11 cellular contexts compared by ENCODE assay signal in genomic region chr15:74651251-74651741, GRCh38. TPM values are rescaled to one million over a fixed set of nuclear protein-coding genes. Genes with fewer than 3 reads are reported as not detected.
DNase-seq lines count a peak whose midpoint lies in the region; ATAC-seq and TF ChIP-seq lines count a peak whose summit lies in the region.
"Had no signal": no experiment of that assay in that cellular context is flagged by ENCODE, and none has a peak within 500 bp of the region (broad histone marks: within the 10 kb centered on the region; RNA-seq: fewer than 3 reads in every experiment).

No MANE protein-coding gene starts in this region.

- H3K79me1 ChIP-seq in neuronal stem cell (ENCODE audit: low read depth, low read length): peaks cover 2% of the 10 kb centered on the region

- H3K4me1 Mint-ChIP-seq in GM23338: no peaks in the 10 kb centered on the region

- in situ Hi-C loops in brain microvascular endothelial cell (cut with HindIII; ENCODE audit: low pct_ligation_motif_present, low sequenced_read_pairs): no loop called here

- H3K14ac ChIP-seq in neuronal stem cell (ENCODE audit: low read length): no peak overlapping the region

- intact Hi-C loops in tibial artery (cut with DNase I; ENCODE audit: low total_unique reads): no loop called here

- H3K9me2 ChIP-seq in GM23338 (ENCODE audit: insufficient read depth): no peaks in the 10 kb centered on the region

- H3K79me2 ChIP-seq in GM23338 (replicated peaks; ENCODE audit: insufficient read depth): peaks cover 24% of the 10 kb centered on the region
- H3K79me2 ChIP-seq in parathyroid adenoma: peaks cover 3% of the 10 kb centered on the region

- no peak overlapping the region for H3K9ac ChIP-seq in parathyroid adenoma
- H3K9ac ChIP-seq in neuronal stem cell (ENCODE audit: low read depth, low read length, poor library complexity): no peak overlapping the region

- H2AFZ ChIP-seq in GM23338 (no peak overlapping the region), parathyroid adenoma (no peak overlapping the region), neuronal stem cell (ENCODE audit: low read length) (no peak overlapping the region)

- no peak overlapping the region for H3K18ac ChIP-seq in neuronal stem cell (ENCODE audit: low read length)

- peaks cover 9% of the 10 kb centered on the region; the same call in 1 of the 2 replicates for H3K36me3 ChIP-seq in GM23338 (ENCODE audit: insufficient read depth)
- H3K36me3 ChIP-seq in parathyroid adenoma (ENCODE audit: control insufficient read depth, insufficient read depth, low read length): no peaks in the 10 kb centered on the region
- H3K36me3 ChIP-seq in tibial artery: peaks cover 9 to 14% (median 12%) of the 10 kb centered on the region in 3 donors
- no peaks in the 10 kb centered on the region for H3K36me3 ChIP-seq in brain microvascular endothelial cell (replicated peaks)
- H3K36me3 ChIP-seq in neuronal stem cell (replicated peaks in 1 of 2; ENCODE audit: control insufficient read depth in 2 of 2, insufficient read depth in 2 of 2, low read length in 2 of 2): peaks cover 2 to 66% of the 10 kb centered on the region in 2 donors

- H3K4me3 ChIP-seq in GM23338 (no peak overlapping the region), epithelial cell of proximal tubule (ENCODE audit: low read depth, low read length) (no peak overlapping the region), parathyroid adenoma (ENCODE audit: low read depth, low read length) (no peak overlapping the region), tibial artery (no peak overlapping the region), brain microvascular endothelial cell (ENCODE audit: low read depth, low read length) (no peak overlapping the region), neuronal stem cell (ENCODE audit: low read length in 2 of 2) (no peak overlapping the region)

- H2BK5ac ChIP-seq in neuronal stem cell (ENCODE audit: low read length): no peak overlapping the region

- H3K27me3 Mint-ChIP-seq in GM23338 (ENCODE audit: insufficient read depth, low read depth, poor library complexity): no peaks in the 10 kb centered on the region
- H3K27me3 Mint-ChIP-seq: activated T-helper 17 cell treated with anti-CD3 and anti-CD28 coated beads, Interleukin-2, amount 50 U/mL, for 72 hours had no signal

- H2BK12ac ChIP-seq in neuronal stem cell (ENCODE audit: low read length): no peak overlapping the region

- H3K23ac ChIP-seq in neuronal stem cell (ENCODE audit: low read depth, low read length, poor library complexity): no peak overlapping the region

- H3K27ac ChIP-seq in GM23338 (ENCODE audit: low read depth) (0 out of 2 replicates have a peak overlapping the region, but pooled peaks have one; percentile 59), parathyroid adenoma (no peak overlapping the region), tibial artery (no peak overlapping the region), brain microvascular endothelial cell (no peak overlapping the region), neuronal stem cell (replicated peaks; ENCODE audit: low read length) (no peak overlapping the region)

- no peak overlapping the region for H3K4me3 Mint-ChIP-seq in GM23338
- H3K4me3 Mint-ChIP-seq: activated T-helper 17 cell treated with anti-CD3 and anti-CD28 coated beads, Interleukin-2, amount 50 U/mL, for 72 hours had no signal

- TF ChIP-seq CTCF in GM23338 (conservative IDR thresholded peaks at IDR 0.05; ENCODE audit: low read depth in 2 of 2) (no peak), epithelial cell of proximal tubule (conservative IDR thresholded peaks at IDR 0.05; ENCODE audit: low read depth, low read length) (no peak), parathyroid adenoma (IDR thresholded peaks at IDR 0.05) (no peak), tibial artery (IDR thresholded peaks at IDR 0.05) (no peak), brain microvascular endothelial cell (IDR thresholded peaks at IDR 0.05; ENCODE audit: low read depth, low read length, missing control alignments) (no peak)

- no peak overlapping the region for H2AK5ac ChIP-seq in neuronal stem cell (ENCODE audit: low read depth, low read length)

- no peak overlapping the region for H3K4ac ChIP-seq in neuronal stem cell (ENCODE audit: low read length)

- no peak overlapping the region for H4K8ac ChIP-seq in neuronal stem cell (ENCODE audit: low read depth, low read length)

- H4K91ac ChIP-seq in neuronal stem cell (ENCODE audit: low read depth, low read length, poor library complexity): no peak overlapping the region

- H3K27me3 ChIP-seq in GM23338 (ENCODE audit: insufficient read depth) (no peaks in the 10 kb centered on the region), parathyroid adenoma (ENCODE audit: control insufficient read depth, insufficient read depth, low read length) (no peaks in the 10 kb centered on the region), tibial artery (no peaks in the 10 kb centered on the region), brain microvascular endothelial cell (replicated peaks) (no peaks in the 10 kb centered on the region), neuronal stem cell (ENCODE audit: control insufficient read depth in 3 of 3, insufficient read depth in 3 of 3, low read depth in 1 of 3, low read length in 3 of 3) (no peaks in the 10 kb centered on the region)

- no peak overlapping the region for H2BK120ac ChIP-seq in neuronal stem cell (ENCODE audit: low read depth, low read length)

- no peaks in the 10 kb centered on the region for H3K9me3 Mint-ChIP-seq in GM23338
- H3K9me3 Mint-ChIP-seq: activated T-helper 17 cell treated with anti-CD3 and anti-CD28 coated beads, Interleukin-2, amount 50 U/mL, for 72 hours had no signal

- H3F3A ChIP-seq in GM23338 (replicated peaks; ENCODE audit: low read depth): no peaks in the 10 kb centered on the region; the same call in 1 of the 2 replicates

- no CpG with 5 or more reads among the region's 3 CpGs for WGBS in neuronal stem cell (ENCODE audit: extremely low coverage in 2 of 2, insufficient read length in 2 of 2, insufficient replicate concordance in 1 of 2), 2 donors

- no peak overlapping the region for H2BK15ac ChIP-seq in neuronal stem cell (ENCODE audit: low read length)

- no peaks in the 10 kb centered on the region for H3K4me1 ChIP-seq in GM23338 (ENCODE audit: insufficient read depth)
- peaks cover 10% of the 10 kb centered on the region for H3K4me1 ChIP-seq in parathyroid adenoma
- peaks cover 0 to 23% (median 9%) of the 10 kb centered on the region in 4 donors for H3K4me1 ChIP-seq in tibial artery
- H3K4me1 ChIP-seq in neuronal stem cell (ENCODE audit: control insufficient read depth in 2 of 2, insufficient read depth in 1 of 2, low read depth in 1 of 2, low read length in 2 of 2): peaks cover 0 to 3% of the 10 kb centered on the region in 2 donors

- DNase-seq in GM23338 (ENCODE audit: low spot score) (no peak), NCI-H2171 treated with DMSO at 0.1 percent for 48 hours (lab: John Stamatoyannopoulos, UW) (peak; percentile 75), epithelial cell of proximal tubule (ENCODE audit: low read depth) (peak; percentile 80), tibial artery (no peak), brain microvascular endothelial cell (no peak), neuronal stem cell (ENCODE audit: low spot score) (no peak)
- DNase-seq: cortex of kidney had no signal

- no peak overlapping the region for H3K27ac Mint-ChIP-seq in GM23338
- H3K27ac Mint-ChIP-seq: activated T-helper 17 cell treated with anti-CD3 and anti-CD28 coated beads, Interleukin-2, amount 50 U/mL, for 72 hours had no signal

- peaks cover 18% of the 10 kb centered on the region; the same call in 1 of the 2 replicates for H4K20me1 ChIP-seq in GM23338 (replicated peaks; ENCODE audit: insufficient read depth)

- H3K36me3 Mint-ChIP-seq in GM23338 (ENCODE audit: low read depth): peaks cover 17% of the 10 kb centered on the region

- ATAC-seq in GM23338: no peak
- ATAC-seq in GM19328 (IDR thresholded peaks at IDR 0.05; ENCODE audit: unreplicated experiment): no peak
- ATAC-seq: activated T-helper 17 cell treated with anti-CD3 and anti-CD28 coated beads, Interleukin-2, amount 50 U/mL, for 72 hours; Panc1 had no signal

- H3K4me2 ChIP-seq in GM23338 (no peak overlapping the region), parathyroid adenoma (ENCODE audit: low read length) (peak overlapping the region; percentile 18), neuronal stem cell (ENCODE audit: insufficient read depth, low read length, poor library complexity, severe bottlenecking) (no peak overlapping the region)

- H3K9me3 ChIP-seq in parathyroid adenoma (ENCODE audit: control insufficient read depth, low read length): no peaks in the 10 kb centered on the region
- H3K9me3 ChIP-seq in tibial artery: no peaks in the 10 kb centered on the region
- no peaks in the 10 kb centered on the region for H3K9me3 ChIP-seq in neuronal stem cell (replicated peaks in 1 of 2; ENCODE audit: control insufficient read depth in 2 of 2, insufficient read depth in 1 of 2, low read depth in 1 of 2, low read length in 2 of 2)

RNA-seq across cellular contexts. Expression of gene CLK3, which starts 35.7 kb away (rescaled TPM):
- total RNA-seq in GM23338 (2014; rRNA removed; shearing (Covaris generic)): 59.1 and 67.7 TPM in 2 replicates
- 38.1 and 40.7 TPM in 2 replicates for polyA plus RNA-seq in GM23338 (2016; fragmentation: Nextera tagmentation; extraction: Ambion mirVana)
- 82.6 and 102 TPM in 2 replicates for total RNA-seq in epithelial cell of proximal tubule
- polyA plus RNA-seq in neuronal stem cell (2013, experiment 1 of 2): 63.5 TPM
- polyA plus RNA-seq in neuronal stem cell (2013, experiment 2 of 2): 65.4 TPM

RNA-seq across cellular contexts. Expression of gene EDC3, which starts 44.5 kb away (rescaled TPM):
- 26.4 and 26.5 TPM in 2 replicates for total RNA-seq in GM23338 (2014; rRNA removed; shearing (Covaris generic))
- 13.6 and 13.8 TPM in 2 replicates for polyA plus RNA-seq in GM23338 (2016; fragmentation: Nextera tagmentation; extraction: Ambion mirVana)
- total RNA-seq in epithelial cell of proximal tubule: 11.0 and 12.8 TPM in 2 replicates
- 31.9 TPM for polyA plus RNA-seq in neuronal stem cell (2013, experiment 1 of 2)
- 30.1 TPM for polyA plus RNA-seq in neuronal stem cell (2013, experiment 2 of 2)

Comparison
In these comparisons a context has a peak if more than half of its experiments do, and no peak if none do; other contexts are left out.
1. DNase-seq: peak in NCI-H2171 treated with DMSO at 0.1 percent for 48 hours (single experiment) and epithelial cell of proximal tubule (single experiment); none in GM23338 (single experiment), tibial artery (0 of 2), brain microvascular endothelial cell (single experiment) and neuronal stem cell (single experiment).